Comparison of ENCODE assay signal across 23 cellular contexts in genomic region chr10:49141541-49142332, GRCh38. TPM values are rescaled to one million over a fixed set of nuclear protein-coding genes. Genes with fewer than 3 reads are reported as not detected.
A peak's percentile ranks its signal among the peaks of the same experiment; 100 is the strongest.
DNase-seq lines count a peak whose midpoint lies in the region; ATAC-seq, FAIRE-seq and TF ChIP-seq lines count a peak whose summit lies in the region.
"Had no signal": no experiment of that assay in that cellular context is flagged by ENCODE, and none has a peak within 500 bp of the region (broad histone marks: within the 10 kb centered on the region; RNA-seq: fewer than 3 reads in every experiment).

No MANE protein-coding gene starts in this region.

- no peak overlapping the region for H3K27ac ChIP-seq in GM12878 (ENCODE audit: control insufficient read depth, insufficient read depth)
- H3K27ac ChIP-seq: HL-60, left lung, VCaP had no signal

- intact Hi-C loops in GM12878 (cut with micrococcal nuclease; ENCODE audit: unreplicated experiment) = no loop called here

- POLR2A ChIA-PET in GM12878 (lab: Charles Lee) = interaction anchor here (1.1 to 1.3 kb wide), 2 partner anchors 29 to 89 kb away, joined by 3 to 4 read pairs; no protein-coding TSS in a partner anchor

- H3K4me3 ChIP-seq in GM12878 = no peak overlapping the region
- H3K4me3 ChIP-seq: left lung had no signal

- no peak overlapping the region for H3K4me2 ChIP-seq in GM12878 (ENCODE audit: control insufficient read depth, insufficient read depth)

- SMC1A ChIA-PET in GM12878 (lab: Charles Lee; ENCODE audit: uncharacterized antibody, unreplicated experiment) = interaction anchor here (0.7 to 2.6 kb wide), 9 partner anchors 10 to 88 kb away, joined by 3 to 8 read pairs (median 4); no protein-coding TSS in a partner anchor

- DNase-seq in GM12878 (ENCODE audit: low read depth, low spot score) = no peak
- DNase-seq in stimulated activated CD8-positive, alpha-beta memory T cell treated with anti-CD3 and anti-CD28 coated beads, Interleukin-4, amount 100 ng/mL, for 48 hours = no peak
- DNase-seq in NCI-H2227 treated with DMSO at 0.1 percent for 48 hours (lab: John Stamatoyannopoulos, UW) = no peak
- DNase-seq in left lobe of liver (ENCODE audit: low spot score) = no peak
- DNase-seq in COLO668 (lab: John Stamatoyannopoulos, UW; ENCODE audit: unreplicated experiment) = no peak
- DNase-seq: activated CD4-positive, alpha-beta memory T cell treated with anti-CD3 and anti-CD28 coated beads for 36 hours; activated T-cell treated with anti-CD3 and anti-CD28 coated beads, Interleukin-2, amount 50 U/mL, for 4 hours; COR-L47; erythroblast; left lung; MV-4-11; NCI-H2029 treated with DMSO at 0.1 percent for 48 hours; NCI-H510A treated with DMSO at 0.1 percent for 48 hours; retina; SHP77 had no signal

- RAD21 ChIA-PET in GM12878 (lab: Charles Lee; ENCODE audit: unreplicated experiment) = interaction anchor here (0.9 to 2.0 kb wide), 7 partner anchors 11 to 89 kb away, joined by 3 to 6 read pairs (median 4); no protein-coding TSS in a partner anchor

- no peaks in the 10 kb centered on the region for H3K36me3 ChIP-seq in GM12878 (ENCODE audit: control insufficient read depth in 2 of 2, insufficient read depth in 2 of 2, low read length in 1 of 2)
- H3K36me3 ChIP-seq: left lung had no signal

- CTCF ChIA-PET in GM12878 (lab: Yijun Ruan, JAX) = interaction anchor here (0.9 kb wide), 2 partner anchors 9 to 40 kb away, joined by 3 to 4 read pairs; no protein-coding TSS in a partner anchor

- no peaks in the 10 kb centered on the region for H3K27me3 ChIP-seq in GM12878 (replicated peaks in 1 of 2; ENCODE audit: control insufficient read depth in 2 of 2, insufficient read depth in 2 of 2, low read length in 1 of 2)
- H3K27me3 ChIP-seq: left lung had no signal

- H3K9me3 ChIP-seq in GM12878 (replicated peaks; ENCODE audit: control insufficient read depth, insufficient read depth, low read length) = no peaks in the 10 kb centered on the region

- no peak for TF ChIP-seq EP300 in GM12878 (IDR thresholded peaks at IDR 0.05; ENCODE audit: borderline replicate concordance in 1 of 2, control insufficient read depth in 1 of 2, low read depth in 2 of 2, low read length in 2 of 2)

- FAIRE-seq in GM12878 (lab: Jason Lieb, UNC) = no peak

- H3K79me2 ChIP-seq in GM12878 (ENCODE audit: control insufficient read depth, insufficient read depth, low read length) = no peaks in the 10 kb centered on the region

- BruUV-seq in GM12878 (replicated peaks; lab: Mats Ljungman, UMichigan) = no TSS peak

- no peak for TF ChIP-seq POLR2A in GM12878 (IDR thresholded peaks at IDR 0.05; ENCODE audit: low read depth, low read length)

- in situ Hi-C loops in GM12878 (cut with MboI) = no loop called here

- H3K9ac ChIP-seq in GM12878 (ENCODE audit: control insufficient read depth, insufficient read depth, low read length) = no peak overlapping the region

- H2AFZ ChIP-seq in GM12878 (ENCODE audit: control insufficient read depth, low read depth, low read length) = no peak overlapping the region

- H3K4me1 ChIP-seq in GM12878 (ENCODE audit: control insufficient read depth, insufficient read depth, low read length) = no peaks in the 10 kb centered on the region

- no peak for TF ChIP-seq RAD21 in GM12878 (IDR thresholded peaks at IDR 0.05; ENCODE audit: insufficient read depth, low read depth, low read length)

- H4K20me1 ChIP-seq in GM12878 (ENCODE audit: control insufficient read depth, insufficient read depth) = no peaks in the 10 kb centered on the region

- no peak for TF ChIP-seq CTCF in GM12878 (IDR thresholded peaks at IDR 0.05 in 2 of 3, conservative IDR thresholded peaks at IDR 0.05 in 1 of 3; ENCODE audit: control insufficient read depth in 2 of 3, extremely low read depth in 1 of 3, insufficient read depth in 1 of 3, low read depth in 3 of 3, low read length in 3 of 3)

- WGBS in GM12878 (ENCODE audit: insufficient coverage, insufficient replicate concordance, low lambda C conversion rate, missing lambda C conversion rate) = 12% methylated on average over 5 of the region's 5 CpGs

- ATAC-seq in GM18520 (IDR thresholded peaks at IDR 0.05; ENCODE audit: unreplicated experiment) (peak; percentile 63), GM21381 (IDR thresholded peaks at IDR 0.05; ENCODE audit: unreplicated experiment) (peak; percentile 62), HG02840 (IDR thresholded peaks at IDR 0.05; ENCODE audit: low FRiP score, unreplicated experiment) (peak; percentile 60), GM12878 (peak; percentile 92), left lobe of liver (no peak)
- ATAC-seq: activated T-cell treated with anti-CD3 and anti-CD28 coated beads, Interleukin-2, amount 50 U/mL, for 4 hours; left lung had no signal

TF ChIP-seq in GM12878, 131 proteins besides CTCF, POLR2A, EP300 and RAD21 (continues in another document):
- TF ChIP-seq EED (IDR thresholded peaks at IDR 0.05; ENCODE audit: low read depth) (no peak), SIX5 (IDR thresholded peaks at IDR 0.05; ENCODE audit: low read depth, low read length, severe bottlenecking) (no peak), IKZF1 (conservative IDR thresholded peaks at IDR 0.05) (peak; percentile 51), ZNF217 (IDR thresholded peaks at IDR 0.05) (no peak), JUNB (IDR thresholded peaks at IDR 0.05) (no peak)

RNA-seq across cellular contexts. Expression of gene FAM170B, which starts 7.9 kb away (rescaled TPM):
- total RNA-seq in GM12878 (2013; cell fraction: nucleolus; rRNA removed) = not detected in 2 replicates
- total RNA-seq in GM12878 (2014; rRNA removed) (not detected in 2 replicates), GM12878 (2014; rRNA removed; fragmentation: Illumina TruSeq; extraction: Trizol) (not detected in 2 replicates), GM12878 (2021) (not detected in 2 replicates), left lobe of liver (not detected)
- not detected for polyA plus RNA-seq in GM12878 (2011; ENCODE audit: low read depth)
- polyA plus RNA-seq in GM12878 (2011; rRNA removed) (not detected in 2 replicates), GM12878 (2014; fragmentation: Illumina TruSeq; extraction: Trizol) (not detected in 2 replicates), GM12878 (2014; fragmentation: Nextera tagmentation; extraction: Ambion mirVana) (not detected), GM12878 (2014; rRNA removed) (not detected in 2 replicates), GM12878 (2016; fragmentation: Nextera tagmentation; extraction: Ambion mirVana) (not detected)
- 0.10 TPM in 1 of 2 replicates, not detected in the other for polyA plus RNA-seq in GM12878 (2011; cell fraction: cytosol; rRNA removed)
- 0.15 TPM in 1 of 2 replicates, not detected in the other for polyA plus RNA-seq in GM12878 (2011; cell fraction: nucleus; rRNA removed)
- polyA plus RNA-seq in GM12878 (2012) = not detected in 2 replicates
- polyA minus RNA-seq in GM12878 (2011; rRNA and poly(A)+ RNA removed) = 0.36 TPM in 1 of 2 replicates, not detected in the other
- polyA minus RNA-seq in GM12878 (2011; cell fraction: cytosol; rRNA and poly(A)+ RNA removed) = not detected in 2 replicates
- not detected in 2 replicates for polyA minus RNA-seq in GM12878 (2011; cell fraction: nucleus; rRNA and poly(A)+ RNA removed)
- total RNA-seq: activated CD4-positive, alpha-beta memory T cell treated with anti-CD3 and anti-CD28 coated beads for 36 hours; activated T-cell treated with anti-CD3 and anti-CD28 coated beads, Interleukin-2, amount 50 U/mL, for 4 hours; dermis microvascular lymphatic vessel endothelial cell; mononuclear cell; T-helper 1 cell treated with Interleukin-12 subunit alpha and Interleukin-12 subunit beta and Interleukin-4 antibody, amounts not matched to agents 30 ng/mL and 1 ng/mL, for 36 hours had no signal

RNA-seq across cellular contexts. Expression of gene VSTM4, which starts 26.4 kb away (rescaled TPM):
- total RNA-seq in GM12878 (2013; cell fraction: nucleolus; rRNA removed) = 0.04 TPM in 1 of 2 replicates, not detected in the other
- not detected in 2 replicates for total RNA-seq in GM12878 (2014; rRNA removed)
- total RNA-seq in GM12878 (2014; rRNA removed; fragmentation: Illumina TruSeq; extraction: Trizol) = not detected in 2 replicates
- 0.08 TPM in 1 of 2 replicates, not detected in the other for total RNA-seq in GM12878 (2021)
- polyA plus RNA-seq in GM12878 (2011; ENCODE audit: low read depth) = not detected
- 0.14 TPM in 2 replicates for polyA plus RNA-seq in GM12878 (2011; rRNA removed)
- 0.06 and 0.08 TPM in 2 replicates for polyA plus RNA-seq in GM12878 (2011; cell fraction: cytosol; rRNA removed)
- 0.03 and 0.09 TPM in 2 replicates for polyA plus RNA-seq in GM12878 (2011; cell fraction: nucleus; rRNA removed)
- polyA plus RNA-seq in GM12878 (2012) = not detected in 2 replicates
- polyA plus RNA-seq in GM12878 (2014; fragmentation: Illumina TruSeq; extraction: Trizol) = 0.01 TPM in 1 of 2 replicates, not detected in the other
- polyA plus RNA-seq in GM12878 (2014; fragmentation: Nextera tagmentation; extraction: Ambion mirVana) = under 1 TPM in 1 of 2 experiments, not detected in 1; 0.02 TPM
- polyA plus RNA-seq in GM12878 (2014; rRNA removed) = not detected in 2 replicates
- polyA plus RNA-seq in GM12878 (2016; fragmentation: Nextera tagmentation; extraction: Ambion mirVana) = not detected
- 0.15 TPM in 1 of 2 replicates, not detected in the other for polyA minus RNA-seq in GM12878 (2011; rRNA and poly(A)+ RNA removed)
- not detected in 2 replicates for polyA minus RNA-seq in GM12878 (2011; cell fraction: cytosol; rRNA and poly(A)+ RNA removed)
- polyA minus RNA-seq in GM12878 (2011; cell fraction: nucleus; rRNA and poly(A)+ RNA removed) = 0.24 and 0.57 TPM in 2 replicates
- total RNA-seq in left lobe of liver = 2.7 TPM

RNA-seq across cellular contexts. Expression of gene TMEM273, which starts 46.5 kb away (rescaled TPM):
- 135 and 148 TPM in 2 replicates for total RNA-seq in GM12878 (2013; cell fraction: nucleolus; rRNA removed)
- total RNA-seq in GM12878 (2014; rRNA removed) = 26.5 and 30.6 TPM in 2 replicates
- total RNA-seq in GM12878 (2014; rRNA removed; fragmentation: Illumina TruSeq; extraction: Trizol) = 24.0 and 26.3 TPM in 2 replicates
- total RNA-seq in GM12878 (2021) = 20.9 and 23.5 TPM in 2 replicates
- 8.9 TPM for polyA plus RNA-seq in GM12878 (2011; ENCODE audit: low read depth)
- polyA plus RNA-seq in GM12878 (2011; rRNA removed) = 46.3 and 47.3 TPM in 2 replicates
- polyA plus RNA-seq in GM12878 (2011; cell fraction: cytosol; rRNA removed) = 45.0 and 51.2 TPM in 2 replicates
- polyA plus RNA-seq in GM12878 (2011; cell fraction: nucleus; rRNA removed) = 75.4 and 80.5 TPM in 2 replicates
- 7.0 and 8.7 TPM in 2 replicates for polyA plus RNA-seq in GM12878 (2012)
- 35.6 and 41.3 TPM in 2 replicates for polyA plus RNA-seq in GM12878 (2014; fragmentation: Illumina TruSeq; extraction: Trizol)
- 10 to 100 TPM; 25.6 to 28.6 TPM for polyA plus RNA-seq in GM12878 (2014; fragmentation: Nextera tagmentation; extraction: Ambion mirVana)
- 33.9 and 40.4 TPM in 2 replicates for polyA plus RNA-seq in GM12878 (2014; rRNA removed)
- 10 to 100 TPM; 10.3 to 12.2 TPM for polyA plus RNA-seq in GM12878 (2016; fragmentation: Nextera tagmentation; extraction: Ambion mirVana)
- polyA minus RNA-seq in GM12878 (2011; rRNA and poly(A)+ RNA removed) = 35.0 and 35.7 TPM in 2 replicates
- 6.0 and 6.5 TPM in 2 replicates for polyA minus RNA-seq in GM12878 (2011; cell fraction: cytosol; rRNA and poly(A)+ RNA removed)
- polyA minus RNA-seq in GM12878 (2011; cell fraction: nucleus; rRNA and poly(A)+ RNA removed) = 13.5 and 14.6 TPM in 2 replicates
- total RNA-seq in left lobe of liver = 1.9 TPM
